9 cellular contexts compared by ENCODE assay signal in genomic region chr1:16913616-16913865, GRCh38. TPM values are rescaled to one million over a fixed set of nuclear protein-coding genes. Genes with fewer than 3 reads are reported as not detected.
DNase-seq lines count a peak whose midpoint lies in the region; ATAC-seq, FAIRE-seq and TF ChIP-seq lines count a peak whose summit lies in the region.
"Had no signal": no experiment of that assay in that cellular context is flagged by ENCODE, and none has a peak within 500 bp of the region (broad histone marks: within the 10 kb centered on the region; RNA-seq: fewer than 3 reads in every experiment).

No MANE protein-coding gene starts in this region.

- POLR2A ChIA-PET in A549 (lab: Yijun Ruan, JAX) = no interaction called here

- TF ChIP-seq CTCF in A549 (IDR thresholded peaks at IDR 0.05) (no peak), bronchial epithelial cell (IDR thresholded peaks at IDR 0.05; ENCODE audit: insufficient read depth, low read length, severe bottlenecking) (no peak)

- TF ChIP-seq EP300 in A549 (IDR thresholded peaks at IDR 0.05) = no peak

- DNase-seq in A549 (ENCODE audit: low read depth in 1 of 2, low spot score in 1 of 2) (no peak), bronchial epithelial cell (ENCODE audit: low read depth) (no peak), DMS 273 (lab: John Stamatoyannopoulos, UW; ENCODE audit: unreplicated experiment) (no peak), NCI-H526 treated with DMSO at 0.1 percent for 48 hours (lab: John Stamatoyannopoulos, UW) (no peak), 8988T (no peak), COR-L47 (lab: John Stamatoyannopoulos, UW) (no peak)

- H3K9me3 ChIP-seq in A549 (no peaks in the 10 kb centered on the region), muscle layer of duodenum (ENCODE audit: control insufficient read depth in 1 of 2, low read length in 2 of 2) (no peaks in the 10 kb centered on the region)

- no peaks in the 10 kb centered on the region for H3K27me3 ChIP-seq in bronchial epithelial cell (ENCODE audit: control insufficient read depth, insufficient read depth, low read length)
- no peaks in the 10 kb centered on the region for H3K27me3 ChIP-seq in muscle layer of duodenum (ENCODE audit: low read depth, low read length)

- FAIRE-seq in A549 (lab: Jason Lieb, UNC) = no peak
- FAIRE-seq in bronchial epithelial cell (lab: Jason Lieb, UNC) = no peak

- TF ChIP-seq POLR2A in A549 (IDR thresholded peaks at IDR 0.05; ENCODE audit: low read length) = peak; percentile 31; the same call in 1 of the 2 replicates

- ATAC-seq in A549 = no peak
- ATAC-seq in HG03066 (IDR thresholded peaks at IDR 0.05; ENCODE audit: low read depth, unreplicated experiment) = peak; percentile 23

- peaks cover 10% of the 10 kb centered on the region; the same call in 2 of the 3 replicates for H3K4me1 ChIP-seq in A549
- peaks cover 3 to 21% of the 10 kb centered on the region in 2 donors for H3K4me1 ChIP-seq in muscle layer of duodenum (ENCODE audit: control insufficient read depth in 1 of 2, insufficient read depth in 2 of 2, low read length in 2 of 2)

- CTCF ChIA-PET in A549 (lab: Yijun Ruan, JAX) = no interaction called here

- 2% methylated on average over 10 of the region's 19 CpGs for WGBS in A549 (ENCODE audit: missing lambda C conversion rate)

- H3K36me3 ChIP-seq in bronchial epithelial cell (ENCODE audit: control insufficient read depth, insufficient read depth, low read length) = no peaks in the 10 kb centered on the region
- no peaks in the 10 kb centered on the region for H3K36me3 ChIP-seq in muscle layer of duodenum (ENCODE audit: control insufficient read depth in 1 of 2, insufficient read depth in 2 of 2, low read length in 2 of 2)

- no peak for TF ChIP-seq RAD21 in A549 (conservative IDR thresholded peaks at IDR 0.05 in 1 of 2, IDR thresholded peaks at IDR 0.05 in 1 of 2)

- peak overlapping the region; percentile 72 to 79 for H3K27ac ChIP-seq in A549
- H3K27ac ChIP-seq in muscle layer of duodenum (ENCODE audit: low read length) = no peak overlapping the region

- peak overlapping the region; percentile 90 for H3K4me2 ChIP-seq in A549

- peak overlapping the region; percentile 51 for H3K4me3 ChIP-seq in A549
- peak overlapping the region; percentile 78 for H3K4me3 ChIP-seq in bronchial epithelial cell (ENCODE audit: low read depth, low read length)
- H3K4me3 ChIP-seq in muscle layer of duodenum (ENCODE audit: low read depth in 1 of 2, low read length in 2 of 2) = peak overlapping the region; percentile 57 to 71

TF ChIP-seq in A549, 52 proteins besides CTCF, POLR2A, EP300 and RAD21:
- TF ChIP-seq HOXB5 (CRISPR knock-in tag; IDR thresholded peaks at IDR 0.05) (0 out of 2 replicates have a peak, but pooled peaks have one; percentile 26), ATOH8 (CRISPR knock-in tag; IDR thresholded peaks at IDR 0.05; ENCODE audit: low read depth) (no peak)
- TF ChIP-seq, protein P1, sequence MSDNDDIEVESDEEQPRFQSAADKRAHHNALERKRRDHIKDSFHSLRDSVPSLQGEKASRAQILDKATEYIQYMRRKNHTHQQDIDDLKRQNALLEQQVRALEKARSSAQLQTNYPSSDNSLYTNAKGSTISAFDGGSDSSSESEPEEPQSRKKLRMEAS (IDR thresholded peaks at IDR 0.05) = 0 out of 2 replicates have a peak, but pooled peaks have one; percentile 47

RNA-seq across cellular contexts. Expression of gene CROCC, which starts 8.2 kb away (rescaled TPM):
- 4.4 TPM in 2 replicates for polyA plus RNA-seq in A549 (2011; rRNA removed)
- polyA plus RNA-seq in A549 (2012; cell fraction: cytosol; rRNA removed) = 13.2 TPM in 2 replicates
- 55.2 and 67.4 TPM in 2 replicates for polyA plus RNA-seq in A549 (2012; cell fraction: nucleus; rRNA removed)
- polyA plus RNA-seq in A549 (2017; fragmentation: RNase III; extraction: RNeasy Plus Mini Kit Qiagen cat#74134 plus additional on column Dnase treatment) = 6.8 to 11.8 TPM (median 10.6 TPM) in 3 replicates
- 4.7 and 7.1 TPM in 2 replicates for polyA minus RNA-seq in A549 (2011; rRNA and poly(A)+ RNA removed)
- 16.4 and 20.3 TPM in 2 replicates for total RNA-seq in bronchial epithelial cell

RNA-seq across cellular contexts. Expression of gene RNU1-2, which starts 17.8 kb away (rescaled TPM):
- 56.2 TPM in 1 of 2 replicates, not detected in the other for polyA plus RNA-seq in A549 (2011; rRNA removed)
- polyA plus RNA-seq in A549 (2012; cell fraction: cytosol; rRNA removed) = not detected in 2 replicates
- polyA plus RNA-seq in A549 (2012; cell fraction: nucleus; rRNA removed) = not detected in 2 replicates
- polyA plus RNA-seq in A549 (2017; fragmentation: RNase III; extraction: RNeasy Plus Mini Kit Qiagen cat#74134 plus additional on column Dnase treatment) = 6.5 to 8.5 TPM (median 6.6 TPM) in 3 replicates
- 38,453 and 40,699 TPM in 2 replicates for polyA minus RNA-seq in A549 (2011; rRNA and poly(A)+ RNA removed)
- 2,323 and 5,262 TPM in 2 replicates for total RNA-seq in bronchial epithelial cell
- total RNA-seq: myocyte had no signal
